In the genomic region with DNA sequence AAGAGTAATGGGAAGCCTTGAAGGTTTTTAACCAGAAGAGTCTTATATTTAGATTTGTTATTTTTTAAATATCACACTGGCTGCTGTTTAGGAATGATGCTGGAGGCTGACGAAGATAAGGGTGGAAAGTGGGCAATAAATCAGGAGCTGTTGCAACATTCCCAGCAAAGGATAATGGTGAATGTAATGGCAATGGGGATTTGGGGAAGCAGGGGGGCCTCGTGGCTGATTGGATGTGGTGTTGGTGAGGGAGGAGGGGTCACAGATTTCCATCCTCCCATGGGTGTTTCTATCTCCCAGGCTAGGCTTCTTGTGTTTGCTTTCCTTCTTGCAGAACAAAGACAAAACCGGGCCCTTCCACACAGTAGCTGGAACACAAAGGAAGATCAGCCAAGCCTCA, we compare ENCODE assay signal across 21 cellular contexts.
DNase-seq lines count a peak whose midpoint lies in the region; ATAC-seq and TF ChIP-seq lines count a peak whose summit lies in the region.
"Had no signal": no experiment of that assay in that cellular context is flagged by ENCODE, and none has a peak within 500 bp of the region (broad histone marks: within the 10 kb centered on the region; RNA-seq: fewer than 3 reads in every experiment).

No MANE protein-coding gene starts in this region.

- POLR2A ChIA-PET in HEK293 (lab: Yijun Ruan, JAX): no interaction called here

- CTCF ChIA-PET in HEK293 (lab: Yijun Ruan, JAX): interaction anchor here (0.6 to 0.9 kb wide), 3 partner anchors 63 to 1113 kb away, joined by 3 read pairs; no protein-coding TSS in a partner anchor

- H3K4me3 ChIP-seq in HEK293 (ENCODE audit: low read depth, low read length) (no peak overlapping the region), right atrium auricular region (no peak overlapping the region)
- H3K4me3 ChIP-seq: ascending aorta, skin epidermis, suprapubic skin had no signal

- in situ Hi-C loops in GM13976 (cut with MboI; ENCODE audit: low sequenced_read_pairs, unreplicated experiment): no loop called here

- no peaks in the 10 kb centered on the region for H3K36me3 Mint-ChIP-seq in stimulated activated effector memory CD8-positive, alpha-beta T cell treated with anti-CD3 and anti-CD28 coated beads, Interleukin-12 subunit alpha, Interleukin-12 subunit beta, amount 100 ng/mL, for 72 hours
- H3K36me3 Mint-ChIP-seq: CD4-positive, alpha-beta memory T cell; immature natural killer cell; naive B cell had no signal

- H3K9me3 ChIP-seq in HEK293 (ENCODE audit: control insufficient read depth, insufficient read depth, low read depth, low read length) (no peaks in the 10 kb centered on the region), right atrium auricular region (no peaks in the 10 kb centered on the region)
- H3K9me3 ChIP-seq: ascending aorta, suprapubic skin had no signal

- H3K27ac ChIP-seq in HEK293 (ENCODE audit: extremely low read depth, low read depth, low read length) (no peak overlapping the region), right atrium auricular region (peak overlapping the region; percentile 35 to 47)
- H3K27ac ChIP-seq: ascending aorta, skin epidermis, suprapubic skin had no signal

- DNase-seq in ecto neural progenitor cell (ENCODE audit: low spot score) (peak; percentile 28), right atrium auricular region (ENCODE audit: low spot score) (peak; percentile 77), sciatic nerve (ENCODE audit: low spot score) (peak; percentile 70), GM13976 (ENCODE audit: low spot score) (no peak)
- DNase-seq in stimulated activated naive CD4-positive, alpha-beta T cell (lab: John Stamatoyannopoulos, UW): no peak
- no peak for DNase-seq in stimulated activated effector memory CD8-positive, alpha-beta T cell treated with anti-CD3 and anti-CD28 coated beads, Interleukin-12 subunit alpha, Interleukin-12 subunit beta, amount 100 ng/mL, for 72 hours (ENCODE audit: low spot score in 2 of 2)
- DNase-seq: activated B cell treated with CpG ODN at 0.5 μM for 24 hours; activated CD4-positive, alpha-beta memory T cell treated with anti-CD3 and anti-CD28 coated beads, Interleukin-2, amount 10 ng/mL, durations not matched to agents 7 days and 5 days; CD4-positive, alpha-beta memory T cell; DMS153; effector CD4-positive, alpha-beta T cell; immature natural killer cell; naive B cell; NCI-H2107; NCI-H524 treated with DMSO at 0.1 percent for 48 hours; stimulated activated CD4-positive, alpha-beta T cell treated with anti-CD3 and anti-CD28 coated beads, Interleukin-2, amount 100 ng/mL, for 48 hours had no signal

- H3K36me3 ChIP-seq in HEK293 (ENCODE audit: control insufficient read depth in 2 of 2, insufficient read depth in 1 of 2, low read length in 2 of 2): no peaks in the 10 kb centered on the region
- H3K36me3 ChIP-seq in right atrium auricular region: no peaks in the 10 kb centered on the region
- H3K36me3 ChIP-seq: ascending aorta, suprapubic skin had no signal

- H3K27ac Mint-ChIP-seq in stimulated activated effector memory CD8-positive, alpha-beta T cell treated with anti-CD3 and anti-CD28 coated beads, Interleukin-12 subunit alpha, Interleukin-12 subunit beta, amount 100 ng/mL, for 72 hours: no peak overlapping the region
- H3K27ac Mint-ChIP-seq: activated B cell treated with CpG ODN at 0.5 μM for 24 hours; activated CD4-positive, alpha-beta memory T cell treated with anti-CD3 and anti-CD28 coated beads, Interleukin-2, amount 10 ng/mL, durations not matched to agents 7 days and 5 days; CD4-positive, alpha-beta memory T cell; immature natural killer cell; naive B cell had no signal

- no peak overlapping the region for H3K4me3 Mint-ChIP-seq in stimulated activated effector memory CD8-positive, alpha-beta T cell treated with anti-CD3 and anti-CD28 coated beads, Interleukin-12 subunit alpha, Interleukin-12 subunit beta, amount 100 ng/mL, for 72 hours
- H3K4me3 Mint-ChIP-seq: activated B cell treated with CpG ODN at 0.5 μM for 24 hours; activated CD4-positive, alpha-beta memory T cell treated with anti-CD3 and anti-CD28 coated beads, Interleukin-2, amount 10 ng/mL, durations not matched to agents 7 days and 5 days; CD4-positive, alpha-beta memory T cell; immature natural killer cell; naive B cell had no signal

- no peaks in the 10 kb centered on the region for H3K4me1 ChIP-seq in HEK293 (ENCODE audit: control insufficient read depth, insufficient read depth, low read length)
- H3K4me1 ChIP-seq in right atrium auricular region: peaks cover 0 to 8% of the 10 kb centered on the region in 2 donors
- H3K4me1 ChIP-seq: ascending aorta had no signal

- intact Hi-C loops in sciatic nerve (cut with DNase I): no loop called here

- no peaks in the 10 kb centered on the region for H3K4me1 Mint-ChIP-seq in stimulated activated effector memory CD8-positive, alpha-beta T cell treated with anti-CD3 and anti-CD28 coated beads, Interleukin-12 subunit alpha, Interleukin-12 subunit beta, amount 100 ng/mL, for 72 hours
- H3K4me1 Mint-ChIP-seq: activated B cell treated with CpG ODN at 0.5 μM for 24 hours; activated CD4-positive, alpha-beta memory T cell treated with anti-CD3 and anti-CD28 coated beads, Interleukin-2, amount 10 ng/mL, durations not matched to agents 7 days and 5 days; CD4-positive, alpha-beta memory T cell; immature natural killer cell; naive B cell had no signal

- peak; percentile 84 for ATAC-seq in sciatic nerve
- no peak for ATAC-seq in stimulated activated effector memory CD8-positive, alpha-beta T cell treated with anti-CD3 and anti-CD28 coated beads, Interleukin-12 subunit alpha, Interleukin-12 subunit beta, amount 100 ng/mL, for 72 hours
- ATAC-seq: esophagus mucosa had no signal

- no peak for TF ChIP-seq CTCF in HEK293 (tag by site-specific recombination; IDR thresholded peaks at IDR 0.05)
- no peak for TF ChIP-seq CTCF in right atrium auricular region (IDR thresholded peaks at IDR 0.05)
- TF ChIP-seq CTCF in GM13976 (IDR thresholded peaks at IDR 0.05; ENCODE audit: borderline replicate concordance, control extremely low read depth, extremely low read depth, insufficient read depth, missing control alignments): no peak

- H3K27me3 ChIP-seq in right atrium auricular region: no peaks in the 10 kb centered on the region
- H3K27me3 ChIP-seq: ascending aorta, suprapubic skin had no signal

- H3K9me3 Mint-ChIP-seq in stimulated activated effector memory CD8-positive, alpha-beta T cell treated with anti-CD3 and anti-CD28 coated beads, Interleukin-12 subunit alpha, Interleukin-12 subunit beta, amount 100 ng/mL, for 72 hours: no peaks in the 10 kb centered on the region
- H3K9me3 Mint-ChIP-seq: activated B cell treated with CpG ODN at 0.5 μM for 24 hours; activated CD4-positive, alpha-beta memory T cell treated with anti-CD3 and anti-CD28 coated beads, Interleukin-2, amount 10 ng/mL, durations not matched to agents 7 days and 5 days; CD4-positive, alpha-beta memory T cell; immature natural killer cell had no signal

TF ChIP-seq in HEK293, 187 proteins besides CTCF, POLR2A, EP300 and RAD21:
- no peak for TF ChIP-seq TCF7L2 (IDR thresholded peaks at IDR 0.05; ENCODE audit: borderline replicate concordance, low read depth, low read length)
- TF ChIP-seq MZF1 (tag by site-specific recombination; IDR thresholded peaks at IDR 0.05; ENCODE audit: borderline replicate concordance): peak; percentile 66; the same call in 1 of the 2 replicates
- no peak for TF ChIP-seq ZNF544 (tag by site-specific recombination; IDR thresholded peaks at IDR 0.05)

Comparison
In these comparisons a context has a peak if more than half of its experiments do, and no peak if none do; other contexts are left out.
1. DNase-seq: peak in ecto neural progenitor cell (single experiment), right atrium auricular region (single experiment) and sciatic nerve (single experiment); none in GM13976 (single experiment), stimulated activated naive CD4-positive, alpha-beta T cell (0 of 6) and stimulated activated effector memory CD8-positive, alpha-beta T cell treated with anti-CD3 and anti-CD28 coated beads, Interleukin-12 subunit alpha, Interleukin-12 subunit beta, amount 100 ng/mL, for 72 hours (0 of 2).